22 cellular contexts compared by ENCODE assay signal in genomic region chr21:25889996-25890395, GRCh38.
"Had no signal": no experiment of that assay in that cellular context is flagged by ENCODE, and none has a peak within 500 bp of the region (broad histone marks: within the 10 kb centered on the region; RNA-seq: fewer than 3 reads in every experiment).

No MANE protein-coding gene starts in this region.

- H3K9me3 Mint-ChIP-seq: effector memory CD8-positive, alpha-beta T cell; naive B cell; natural killer cell treated with Interleukin-12 subunit alpha and Interleukin-12 subunit beta and Interleukin-15 and Interleukin-18, amount 100 ng/mL, for 72 hours; stimulated activated effector memory CD8-positive, alpha-beta T cell treated with anti-CD3 and anti-CD28 coated beads, Interleukin-12 subunit alpha, Interleukin-12 subunit beta, amount 100 ng/mL, for 72 hours had no signal

- H3K27me3 Mint-ChIP-seq: naive B cell; natural killer cell treated with Interleukin-12 subunit alpha and Interleukin-12 subunit beta and Interleukin-15 and Interleukin-18, amount 100 ng/mL, for 72 hours; progenitor cell of endocrine pancreas had no signal

- H3K27ac Mint-ChIP-seq: effector memory CD8-positive, alpha-beta T cell; immature natural killer cell; mesothelial cell of epicardium; natural killer cell treated with Interleukin-12 subunit alpha and Interleukin-12 subunit beta and Interleukin-15 and Interleukin-18, amount 100 ng/mL, for 72 hours; neural progenitor cell; progenitor cell of endocrine pancreas; stimulated activated effector memory CD8-positive, alpha-beta T cell treated with anti-CD3 and anti-CD28 coated beads, Interleukin-12 subunit alpha, Interleukin-12 subunit beta, amount 100 ng/mL, for 72 hours had no signal

- H3K36me3 Mint-ChIP-seq: immature natural killer cell; natural killer cell treated with Interleukin-12 subunit alpha and Interleukin-12 subunit beta and Interleukin-15 and Interleukin-18, amount 100 ng/mL, for 72 hours; stimulated activated effector memory CD8-positive, alpha-beta T cell treated with anti-CD3 and anti-CD28 coated beads, Interleukin-12 subunit alpha, Interleukin-12 subunit beta, amount 100 ng/mL, for 72 hours had no signal

- H3K4me1 Mint-ChIP-seq: immature natural killer cell; mesothelial cell of epicardium; naive B cell; neural progenitor cell; stimulated activated effector memory CD8-positive, alpha-beta T cell treated with anti-CD3 and anti-CD28 coated beads, Interleukin-12 subunit alpha, Interleukin-12 subunit beta, amount 100 ng/mL, for 72 hours had no signal

- H3K4me3 Mint-ChIP-seq: effector memory CD8-positive, alpha-beta T cell; immature natural killer cell; mesothelial cell of epicardium; naive B cell; natural killer cell treated with Interleukin-12 subunit alpha and Interleukin-12 subunit beta and Interleukin-15 and Interleukin-18, amount 100 ng/mL, for 72 hours; neural progenitor cell; stimulated activated effector memory CD8-positive, alpha-beta T cell treated with anti-CD3 and anti-CD28 coated beads, Interleukin-12 subunit alpha, Interleukin-12 subunit beta, amount 100 ng/mL, for 72 hours had no signal

- ATAC-seq: effector memory CD8-positive, alpha-beta T cell; left colon; mucosa of descending colon; natural killer cell treated with Interleukin-12 subunit alpha and Interleukin-12 subunit beta and Interleukin-15 and Interleukin-18, amount 100 ng/mL, for 72 hours; stimulated activated effector memory CD8-positive, alpha-beta T cell treated with anti-CD3 and anti-CD28 coated beads, Interleukin-12 subunit alpha, Interleukin-12 subunit beta, amount 100 ng/mL, for 72 hours; upper lobe of right lung had no signal

- DNase-seq: caudate nucleus; cerebellar nuclear complex; effector memory CD8-positive, alpha-beta T cell; hypothalamus; immature natural killer cell; islet precursor cell; kidney glomerular epithelial cell; left colon; mesenchymal stem cell; mucosa of descending colon; naive B cell; sigmoid colon; stimulated activated CD4-positive, alpha-beta T cell treated with anti-CD3 and anti-CD28 coated beads, Interleukin-2, amount 100 ng/mL, for 24 hours; stimulated activated CD4-positive, alpha-beta T cell treated with anti-CD3 and anti-CD28 coated beads, Interleukin-4, amount 100 ng/mL, for 24 hours; stimulated activated naive CD4-positive, alpha-beta T cell treated with Interleukin-2 at 50 U/mL for 16 hours; upper lobe of right lung; uterus had no signal
